ENCODE assay signal across 8 cellular contexts in genomic region chr4:12973522-12973921, GRCh38.
"Had no signal": no experiment of that assay in that cellular context is flagged by ENCODE, and none has a peak within 500 bp of the region (broad histone marks: within the 10 kb centered on the region; RNA-seq: fewer than 3 reads in every experiment).

No MANE protein-coding gene starts in this region.

- H3K4me2 ChIP-seq: GM23338 had no signal

- H2AFZ ChIP-seq: GM23338 had no signal

- DNase-seq: HFFc6, KBM-7 had no signal

- H3K4me3 ChIP-seq: GM23338, HAP-1 had no signal

- H3K36me3 ChIP-seq: HAP-1 had no signal

- H3K9me3 ChIP-seq: HAP-1 had no signal

- ATAC-seq: GM23338, HCT116 had no signal

- FAIRE-seq: H1, H54, HTR-8/SVneo had no signal
